Comparison of ENCODE assay signal across 8 cellular contexts in the genomic region with DNA sequence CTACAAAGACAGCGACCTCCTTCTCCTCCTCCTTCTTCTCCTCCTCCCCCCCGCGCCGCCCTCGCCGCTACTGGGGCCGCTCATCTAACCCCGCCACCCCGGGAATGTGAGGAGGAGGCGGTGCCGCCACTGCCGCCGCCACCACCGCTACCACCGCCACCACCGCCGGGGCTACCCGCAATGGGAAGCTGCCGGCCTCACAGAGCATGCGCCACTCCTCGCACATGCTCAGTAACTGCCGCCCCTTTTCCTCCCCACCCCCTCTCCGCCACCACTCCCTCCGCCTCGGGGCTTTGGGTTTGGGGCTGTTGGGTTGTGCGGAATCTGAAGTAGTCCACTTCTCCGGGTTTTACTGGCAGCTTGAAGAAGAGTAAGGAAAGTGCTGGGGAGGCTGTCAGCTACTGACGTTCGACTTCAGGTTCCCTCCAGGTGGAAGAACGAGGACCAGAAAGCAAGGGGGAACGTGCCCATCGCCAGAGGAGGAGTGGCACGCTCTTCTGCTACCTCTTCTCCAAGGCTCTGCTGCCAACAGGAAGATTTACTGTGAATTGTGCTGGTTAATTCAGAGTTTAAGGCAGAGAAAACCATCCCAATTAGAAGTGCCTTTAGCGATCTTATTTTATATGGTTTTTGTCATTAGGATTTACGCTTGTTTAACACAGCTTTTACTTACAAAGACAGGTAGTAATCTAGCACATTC. TPM values are rescaled to one million over a fixed set of nuclear protein-coding genes. Genes with fewer than 3 reads are reported as not detected.
DNase-seq lines count a peak whose midpoint lies in the region; ATAC-seq and TF ChIP-seq lines count a peak whose summit lies in the region.

A gene with protein sequence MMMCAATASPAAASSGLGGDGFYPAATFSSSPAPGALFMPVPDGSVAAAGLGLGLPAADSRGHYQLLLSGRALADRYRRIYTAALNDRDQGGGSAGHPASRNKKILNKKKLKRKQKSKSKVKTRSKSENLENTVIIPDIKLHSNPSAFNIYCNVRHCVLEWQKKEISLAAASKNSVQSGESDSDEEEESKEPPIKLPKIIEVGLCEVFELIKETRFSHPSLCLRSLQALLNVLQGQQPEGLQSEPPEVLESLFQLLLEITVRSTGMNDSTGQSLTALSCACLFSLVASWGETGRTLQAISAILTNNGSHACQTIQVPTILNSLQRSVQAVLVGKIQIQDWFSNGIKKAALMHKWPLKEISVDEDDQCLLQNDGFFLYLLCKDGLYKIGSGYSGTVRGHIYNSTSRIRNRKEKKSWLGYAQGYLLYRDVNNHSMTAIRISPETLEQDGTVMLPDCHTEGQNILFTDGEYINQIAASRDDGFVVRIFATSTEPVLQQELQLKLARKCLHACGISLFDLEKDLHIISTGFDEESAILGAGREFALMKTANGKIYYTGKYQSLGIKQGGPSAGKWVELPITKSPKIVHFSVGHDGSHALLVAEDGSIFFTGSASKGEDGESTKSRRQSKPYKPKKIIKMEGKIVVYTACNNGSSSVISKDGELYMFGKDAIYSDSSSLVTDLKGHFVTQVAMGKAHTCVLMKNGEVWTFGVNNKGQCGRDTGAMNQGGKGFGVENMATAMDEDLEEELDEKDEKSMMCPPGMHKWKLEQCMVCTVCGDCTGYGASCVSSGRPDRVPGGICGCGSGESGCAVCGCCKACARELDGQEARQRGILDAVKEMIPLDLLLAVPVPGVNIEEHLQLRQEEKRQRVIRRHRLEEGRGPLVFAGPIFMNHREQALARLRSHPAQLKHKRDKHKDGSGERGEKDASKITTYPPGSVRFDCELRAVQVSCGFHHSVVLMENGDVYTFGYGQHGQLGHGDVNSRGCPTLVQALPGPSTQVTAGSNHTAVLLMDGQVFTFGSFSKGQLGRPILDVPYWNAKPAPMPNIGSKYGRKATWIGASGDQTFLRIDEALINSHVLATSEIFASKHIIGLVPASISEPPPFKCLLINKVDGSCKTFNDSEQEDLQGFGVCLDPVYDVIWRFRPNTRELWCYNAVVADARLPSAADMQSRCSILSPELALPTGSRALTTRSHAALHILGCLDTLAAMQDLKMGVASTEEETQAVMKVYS (N-terminal part only) (minus strand): TSS at position 190 of the 700 bp plus-strand sequence. CDS start 319 bp downstream, outside the sequence.

- peak within 1 kb of the TSS; percentile 65 for H3K27ac ChIP-seq in OCI-LY3 (ENCODE audit: low read length)

- BruUV-seq in Calu3 (replicated peaks; lab: Mats Ljungman, UMichigan), result no TSS peak

- TF ChIP-seq CTCF in Calu3 (IDR thresholded peaks at IDR 0.05; ENCODE audit: unreplicated experiment) (no peak), OCI-LY3 (IDR thresholded peaks at IDR 0.05; ENCODE audit: low read depth, low read length) (no peak), endothelial cell (IDR thresholded peaks at IDR 0.05; ENCODE audit: unreplicated experiment) (no peak), mesothelial cell of epicardium (IDR thresholded peaks at IDR 0.05; ENCODE audit: unreplicated experiment) (no peak)

- H3K9me3 ChIP-seq in OCI-LY3 (ENCODE audit: insufficient read depth, low read length), result no peaks in the 10 kb centered on the region

- peak within 1 kb of the TSS; percentile 87 for H3K9ac ChIP-seq in OCI-LY3 (ENCODE audit: low read length)

- H4K20me1 ChIP-seq in OCI-LY3 (ENCODE audit: insufficient read depth, low read length), result peaks cover 32% of the 10 kb centered on the region

- H2AFZ ChIP-seq in OCI-LY3 (ENCODE audit: low read depth, low read length), result peak within 1 kb of the TSS; percentile 93

- H3K79me2 ChIP-seq in OCI-LY3 (ENCODE audit: low read length), result peaks cover 48% of the 10 kb centered on the region

- peaks cover 46% of the 10 kb centered on the region for H3K4me1 ChIP-seq in OCI-LY3 (ENCODE audit: low read length)

- peak; percentile 55 for ATAC-seq in GM21515 (IDR thresholded peaks at IDR 0.05; ENCODE audit: unreplicated experiment)

- H3K36me3 Mint-ChIP-seq in Calu3 (ENCODE audit: insufficient read depth, unreplicated experiment) (peaks cover 30% of the 10 kb centered on the region), endothelial cell (ENCODE audit: low read depth, unreplicated experiment) (no peaks in the 10 kb centered on the region), mesothelial cell of epicardium (no peaks in the 10 kb centered on the region)

- intact Hi-C loops in Calu3 (cut with micrococcal nuclease; ENCODE audit: unreplicated experiment), result no loop called here

- H3K36me3 ChIP-seq in OCI-LY3 (replicated peaks; ENCODE audit: low read depth, low read length), result no peaks in the 10 kb centered on the region

- no peaks in the 10 kb centered on the region for H3K27me3 ChIP-seq in OCI-LY3 (ENCODE audit: low read depth, low read length)

- no peaks in the 10 kb centered on the region for H3K27me3 Mint-ChIP-seq in Calu3 (ENCODE audit: unreplicated experiment)
- H3K27me3 Mint-ChIP-seq in endothelial cell (ENCODE audit: unreplicated experiment), result peaks cover 16% of the 10 kb centered on the region
- H3K27me3 Mint-ChIP-seq in mesothelial cell of epicardium (ENCODE audit: low read depth), result no peaks in the 10 kb centered on the region

- peak within 1 kb of the TSS; percentile 83 for H3K4me3 ChIP-seq in OCI-LY3 (ENCODE audit: low read length)

- no peaks in the 10 kb centered on the region for H3K9me3 Mint-ChIP-seq in Calu3 (ENCODE audit: low read depth, unreplicated experiment)
- no peaks in the 10 kb centered on the region for H3K9me3 Mint-ChIP-seq in endothelial cell (ENCODE audit: unreplicated experiment)
- no peaks in the 10 kb centered on the region for H3K9me3 Mint-ChIP-seq in mesothelial cell of epicardium

- peak within 1 kb of the TSS; percentile 58 for H3K27ac Mint-ChIP-seq in Calu3 (ENCODE audit: unreplicated experiment)
- H3K27ac Mint-ChIP-seq in endothelial cell (ENCODE audit: unreplicated experiment), result peak within 1 kb of the TSS; percentile 80
- peak within 1 kb of the TSS; percentile 93 for H3K27ac Mint-ChIP-seq in mesothelial cell of epicardium

- DNase-seq in Calu3, result peak; percentile 85
- peak; percentile 94 for DNase-seq in HuH-7 (ENCODE audit: low spot score)
- peak; percentile 98 for DNase-seq in activated CD8-positive, alpha-beta memory T cell treated with anti-CD3 and anti-CD28 coated beads, Interleukin-2, amount 50 U/mL, for 48 hours
- DNase-seq in endothelial cell (ENCODE audit: low spot score), result peak; percentile 97
- DNase-seq in mesothelial cell of epicardium (ENCODE audit: low spot score in 2 of 2, unreplicated experiment in 2 of 2), result peak; percentile 96 to 99
- DNase-seq in stimulated activated CD8-positive, alpha-beta memory T cell treated with anti-CD3 and anti-CD28 coated beads, Interleukin-2, amount 100 ng/mL, for 1 hour (ENCODE audit: low read depth in 2 of 2), result peak; percentile 93 to 95

- H3K4me3 Mint-ChIP-seq in Calu3 (ENCODE audit: low read depth, unreplicated experiment) (peak within 1 kb of the TSS; percentile 88), endothelial cell (ENCODE audit: unreplicated experiment) (peak within 1 kb of the TSS; percentile 97), mesothelial cell of epicardium (peak within 1 kb of the TSS; percentile 90)

- peaks cover 10% of the 10 kb centered on the region for H3K4me1 Mint-ChIP-seq in Calu3 (ENCODE audit: low read depth, unreplicated experiment)
- peaks cover 55% of the 10 kb centered on the region for H3K4me1 Mint-ChIP-seq in endothelial cell (ENCODE audit: unreplicated experiment)
- H3K4me1 Mint-ChIP-seq in mesothelial cell of epicardium, result peaks cover 46% of the 10 kb centered on the region

- CTCF ChIA-PET in Calu3 (lab: Charles Lee), result no interaction called here

- peak within 1 kb of the TSS; percentile 89 for H3K4me2 ChIP-seq in OCI-LY3 (ENCODE audit: low read length)

RNA-seq across cellular contexts. Expression of the gene that starts here (rescaled TPM):
- total RNA-seq in Calu3 (2022) (22.0 and 22.6 TPM in 2 replicates), endothelial cell (ENCODE audit: unreplicated experiment) (94.7 TPM), mesothelial cell of epicardium (65.9 to 72.3 TPM (median 67.7 TPM) in 3 replicates)

Comparison
In these comparisons a context has a peak if more than half of its experiments do, and no peak if none do; other contexts are left out.
1. Peak in every context shown above with its lines: DNase-seq, ATAC-seq, H3K4me3 ChIP-seq and H3K27ac ChIP-seq.